1 cellular context compared by ENCODE assay signal in the genomic region with DNA sequence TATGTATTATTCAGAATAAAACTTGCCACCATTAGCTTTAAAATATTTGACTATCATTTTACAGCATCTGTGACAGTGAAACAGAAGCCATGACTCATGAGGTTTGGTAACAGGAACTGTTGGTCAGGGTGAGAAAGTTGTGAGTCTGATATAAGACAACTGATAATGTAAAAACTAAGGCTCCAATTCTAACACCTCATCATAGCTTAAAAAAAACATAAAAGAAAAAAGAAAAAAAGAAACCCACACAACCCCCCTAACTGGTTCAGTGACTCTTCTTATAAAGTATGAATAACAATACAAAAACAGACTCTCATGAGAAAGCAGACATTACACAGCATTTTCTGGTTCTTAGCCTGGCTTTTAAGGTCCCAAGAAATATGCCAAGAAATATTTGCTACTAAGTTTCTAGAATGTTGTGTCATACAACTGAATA.
A peak's percentile ranks its signal among the peaks of the same experiment; 100 is the strongest.
TF ChIP-seq lines count a peak whose summit lies in the region.

No MANE protein-coding gene starts in this region.

TF ChIP-seq in GM12878, 131 proteins besides CTCF, POLR2A, EP300 and RAD21 (continued from another document and continues in another):
- TF ChIP-seq REST (IDR thresholded peaks at IDR 0.05; ENCODE audit: low read depth, low read length): no peak
- no peak for TF ChIP-seq PBX3 (IDR thresholded peaks at IDR 0.05; ENCODE audit: insufficient replicate concordance, low read depth, low read length)
- TF ChIP-seq, protein P1, sequence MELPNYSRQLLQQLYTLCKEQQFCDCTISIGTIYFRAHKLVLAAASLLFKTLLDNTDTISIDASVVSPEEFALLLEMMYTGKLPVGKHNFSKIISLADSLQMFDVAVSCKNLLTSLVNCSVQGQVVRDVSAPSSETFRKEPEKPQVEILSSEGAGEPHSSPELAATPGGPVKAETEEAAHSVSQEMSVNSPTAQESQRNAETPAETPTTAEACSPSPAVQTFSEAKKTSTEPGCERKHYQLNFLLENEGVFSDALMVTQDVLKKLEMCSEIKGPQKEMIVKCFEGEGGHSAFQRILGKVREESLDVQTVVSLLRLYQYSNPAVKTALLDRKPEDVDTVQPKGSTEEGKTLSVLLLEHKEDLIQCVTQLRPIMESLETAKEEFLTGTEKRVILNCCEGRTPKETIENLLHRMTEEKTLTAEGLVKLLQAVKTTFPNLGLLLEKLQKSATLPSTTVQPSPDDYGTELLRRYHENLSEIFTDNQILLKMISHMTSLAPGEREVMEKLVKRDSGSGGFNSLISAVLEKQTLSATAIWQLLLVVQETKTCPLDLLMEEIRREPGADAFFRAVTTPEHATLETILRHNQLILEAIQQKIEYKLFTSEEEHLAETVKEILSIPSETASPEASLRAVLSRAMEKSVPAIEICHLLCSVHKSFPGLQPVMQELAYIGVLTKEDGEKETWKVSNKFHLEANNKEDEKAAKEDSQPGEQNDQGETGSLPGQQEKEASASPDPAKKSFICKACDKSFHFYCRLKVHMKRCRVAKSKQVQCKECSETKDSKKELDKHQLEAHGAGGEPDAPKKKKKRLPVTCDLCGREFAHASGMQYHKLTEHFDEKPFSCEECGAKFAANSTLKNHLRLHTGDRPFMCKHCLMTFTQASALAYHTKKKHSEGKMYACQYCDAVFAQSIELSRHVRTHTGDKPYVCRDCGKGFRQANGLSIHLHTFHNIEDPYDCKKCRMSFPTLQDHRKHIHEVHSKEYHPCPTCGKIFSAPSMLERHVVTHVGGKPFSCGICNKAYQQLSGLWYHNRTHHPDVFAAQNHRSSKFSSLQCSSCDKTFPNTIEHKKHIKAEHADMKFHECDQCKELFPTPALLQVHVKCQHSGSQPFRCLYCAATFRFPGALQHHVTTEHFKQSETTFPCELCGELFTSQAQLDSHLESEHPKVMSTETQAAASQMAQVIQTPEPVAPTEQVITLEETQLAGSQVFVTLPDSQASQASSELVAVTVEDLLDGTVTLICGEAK (IDR thresholded peaks at IDR 0.05; ENCODE audit: borderline replicate concordance): no peak
- TF ChIP-seq BACH1 (IDR thresholded peaks at IDR 0.05; ENCODE audit: borderline replicate concordance): peak; percentile 96; the same call in 1 of the 2 replicates
- peak; percentile 3 for TF ChIP-seq CUX1 (IDR thresholded peaks at IDR 0.05; ENCODE audit: insufficient replicate concordance, low read depth, low read length)
- TF ChIP-seq JUNB (IDR thresholded peaks at IDR 0.05): peak; percentile 71
- TF ChIP-seq, protein P2, sequence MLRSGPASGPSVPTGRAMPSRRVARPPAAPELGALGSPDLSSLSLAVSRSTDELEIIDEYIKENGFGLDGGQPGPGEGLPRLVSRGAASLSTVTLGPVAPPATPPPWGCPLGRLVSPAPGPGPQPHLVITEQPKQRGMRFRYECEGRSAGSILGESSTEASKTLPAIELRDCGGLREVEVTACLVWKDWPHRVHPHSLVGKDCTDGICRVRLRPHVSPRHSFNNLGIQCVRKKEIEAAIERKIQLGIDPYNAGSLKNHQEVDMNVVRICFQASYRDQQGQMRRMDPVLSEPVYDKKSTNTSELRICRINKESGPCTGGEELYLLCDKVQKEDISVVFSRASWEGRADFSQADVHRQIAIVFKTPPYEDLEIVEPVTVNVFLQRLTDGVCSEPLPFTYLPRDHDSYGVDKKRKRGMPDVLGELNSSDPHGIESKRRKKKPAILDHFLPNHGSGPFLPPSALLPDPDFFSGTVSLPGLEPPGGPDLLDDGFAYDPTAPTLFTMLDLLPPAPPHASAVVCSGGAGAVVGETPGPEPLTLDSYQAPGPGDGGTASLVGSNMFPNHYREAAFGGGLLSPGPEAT (IDR thresholded peaks at IDR 0.05; ENCODE audit: low read depth): peak; percentile 36; the same call in 1 of the 2 replicates
- TF ChIP-seq IRF4 (IDR thresholded peaks at IDR 0.05; ENCODE audit: low read depth, low read length): no peak
- TF ChIP-seq, protein P3, sequence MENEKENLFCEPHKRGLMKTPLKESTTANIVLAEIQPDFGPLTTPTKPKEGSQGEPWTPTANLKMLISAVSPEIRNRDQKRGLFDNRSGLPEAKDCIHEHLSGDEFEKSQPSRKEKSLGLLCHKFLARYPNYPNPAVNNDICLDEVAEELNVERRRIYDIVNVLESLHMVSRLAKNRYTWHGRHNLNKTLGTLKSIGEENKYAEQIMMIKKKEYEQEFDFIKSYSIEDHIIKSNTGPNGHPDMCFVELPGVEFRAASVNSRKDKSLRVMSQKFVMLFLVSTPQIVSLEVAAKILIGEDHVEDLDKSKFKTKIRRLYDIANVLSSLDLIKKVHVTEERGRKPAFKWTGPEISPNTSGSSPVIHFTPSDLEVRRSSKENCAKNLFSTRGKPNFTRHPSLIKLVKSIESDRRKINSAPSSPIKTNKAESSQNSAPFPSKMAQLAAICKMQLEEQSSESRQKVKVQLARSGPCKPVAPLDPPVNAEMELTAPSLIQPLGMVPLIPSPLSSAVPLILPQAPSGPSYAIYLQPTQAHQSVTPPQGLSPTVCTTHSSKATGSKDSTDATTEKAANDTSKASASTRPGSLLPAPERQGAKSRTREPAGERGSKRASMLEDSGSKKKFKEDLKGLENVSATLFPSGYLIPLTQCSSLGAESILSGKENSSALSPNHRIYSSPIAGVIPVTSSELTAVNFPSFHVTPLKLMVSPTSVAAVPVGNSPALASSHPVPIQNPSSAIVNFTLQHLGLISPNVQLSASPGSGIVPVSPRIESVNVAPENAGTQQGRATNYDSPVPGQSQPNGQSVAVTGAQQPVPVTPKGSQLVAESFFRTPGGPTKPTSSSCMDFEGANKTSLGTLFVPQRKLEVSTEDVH (IDR thresholded peaks at IDR 0.05; ENCODE audit: low read depth, partially characterized antibody): no peak
- TF ChIP-seq CHD1 (IDR thresholded peaks at IDR 0.05; ENCODE audit: low read depth, low read length): no peak
- TF ChIP-seq SIX5 (IDR thresholded peaks at IDR 0.05; ENCODE audit: low read depth, low read length, severe bottlenecking): no peak
- peak; percentile 56 to 69; a peak in 2 of 4 replicates for TF ChIP-seq IKZF2 (IDR thresholded peaks at IDR 0.05)
- TF ChIP-seq ASH2L (IDR thresholded peaks at IDR 0.05; ENCODE audit: borderline replicate concordance, low read depth): no peak
- no peak for TF ChIP-seq HCFC1 (IDR thresholded peaks at IDR 0.05; ENCODE audit: low read length)
- peak; percentile 92 for TF ChIP-seq MTA2 (IDR thresholded peaks at IDR 0.05; ENCODE audit: low read depth)
- TF ChIP-seq BMI1 (IDR thresholded peaks at IDR 0.05; ENCODE audit: borderline replicate concordance): peak; percentile 69; the same call in 1 of the 2 replicates
- TF ChIP-seq BCL11A (IDR thresholded peaks at IDR 0.05; ENCODE audit: low read depth, low read length): peak; percentile 51; the same call in 1 of the 2 replicates
- TF ChIP-seq NBN (IDR thresholded peaks at IDR 0.05): peak; percentile 88
- TF ChIP-seq CREM (IDR thresholded peaks at IDR 0.05; ENCODE audit: low read depth): peak; percentile 59
- peak; percentile 10; the same call in 1 of the 2 replicates for TF ChIP-seq JUND (IDR thresholded peaks at IDR 0.05; ENCODE audit: low read depth, low read length)
- TF ChIP-seq TCF3 (IDR thresholded peaks at IDR 0.05; ENCODE audit: borderline replicate concordance, insufficient read depth, low read depth, low read length): no peak
- TF ChIP-seq MEF2B (IDR thresholded peaks at IDR 0.05; ENCODE audit: partially characterized antibody, poor library complexity, severe bottlenecking): peak; percentile 73
- TF ChIP-seq MLLT1 (IDR thresholded peaks at IDR 0.05): peak; percentile 81
- TF ChIP-seq PAX5 (IDR thresholded peaks at IDR 0.05; ENCODE audit: borderline replicate concordance, low read depth, low read length): 0 out of 2 replicates have a peak, but pooled peaks have one; percentile 19
- TF ChIP-seq ETV6 (conservative IDR thresholded peaks at IDR 0.05 in 1 of 2, IDR thresholded peaks at IDR 0.05 in 1 of 2; ENCODE audit: borderline replicate concordance in 1 of 2, low read depth in 1 of 2): peak in 1 of 2 experiments; percentile 46; a peak in 1 of 4 replicates
- TF ChIP-seq RAD51 (IDR thresholded peaks at IDR 0.05): peak; percentile 54
- TF ChIP-seq PML (IDR thresholded peaks at IDR 0.05; ENCODE audit: low read length): no peak
- TF ChIP-seq YY1 (IDR thresholded peaks at IDR 0.05; ENCODE audit: low read depth, low read length): 0 out of 2 replicates have a peak, but pooled peaks have one; percentile 18
- TF ChIP-seq TCF7 (IDR thresholded peaks at IDR 0.05; ENCODE audit: borderline replicate concordance): peak; percentile 46; the same call in 1 of the 2 replicates
- no peak for TF ChIP-seq SMARCA5 (IDR thresholded peaks at IDR 0.05)
- TF ChIP-seq ZNF384 (IDR thresholded peaks at IDR 0.05; ENCODE audit: borderline replicate concordance, low read depth, low read length): peak; percentile 93
- peak in 1 of 2 experiments; percentile 33; a peak in 1 of 4 replicates for TF ChIP-seq BHLHE40 (IDR thresholded peaks at IDR 0.05; ENCODE audit: borderline replicate concordance in 1 of 2, low read depth in 2 of 2, low read length in 1 of 2)
